ENCODE assay signal across 18 cellular contexts in the genomic region with DNA sequence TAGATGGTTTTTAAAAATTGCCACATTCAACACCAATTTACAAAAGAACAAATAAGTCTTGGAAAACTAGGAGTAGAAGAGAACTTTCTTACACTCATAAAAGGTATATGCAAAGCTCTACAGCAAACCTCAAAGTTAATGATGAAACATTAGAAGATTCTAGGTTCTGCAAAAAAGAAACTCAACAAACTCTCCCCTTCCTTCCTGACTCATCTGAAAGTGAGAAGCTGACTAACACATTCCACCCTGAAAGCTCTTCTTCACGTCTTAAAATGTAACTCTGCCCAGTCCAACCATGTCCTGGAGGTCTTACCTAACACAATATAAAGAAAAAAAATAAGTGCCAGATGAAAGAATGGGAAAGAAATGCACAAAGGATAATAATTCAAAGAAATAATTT.
DNase-seq lines count a peak whose midpoint lies in the region; ATAC-seq and TF ChIP-seq lines count a peak whose summit lies in the region.
"Had no signal": no experiment of that assay in that cellular context is flagged by ENCODE, and none has a peak within 500 bp of the region (broad histone marks: within the 10 kb centered on the region; RNA-seq: fewer than 3 reads in every experiment).

No MANE protein-coding gene starts in this region.

- no peak for TF ChIP-seq POLR2A in esophagus muscularis mucosa (IDR thresholded peaks at IDR 0.05; ENCODE audit: low read depth)

- H3K4me1 ChIP-seq in esophagus muscularis mucosa (no peaks in the 10 kb centered on the region), SK-N-SH (ENCODE audit: control insufficient read depth in 1 of 2, insufficient read depth in 2 of 2, low read depth in 1 of 2, low read length in 1 of 2) (no peaks in the 10 kb centered on the region)
- H3K4me1 ChIP-seq: heart right ventricle, parathyroid adenoma, suprapubic skin had no signal

- POLR2A ChIA-PET in GM10248 (lab: Yijun Ruan, JAX): no interaction called here
- POLR2A ChIA-PET in SK-N-SH (lab: Yijun Ruan, JAX): no interaction called here

- no peak overlapping the region for H3K4me3 ChIP-seq in astrocyte of the spinal cord (ENCODE audit: low read depth, low read length)
- no peak overlapping the region for H3K4me3 ChIP-seq in esophagus muscularis mucosa
- H3K4me3 ChIP-seq in SK-N-SH (ENCODE audit: low read depth in 2 of 2, low read length in 1 of 2): no peak overlapping the region
- H3K4me3 ChIP-seq: heart right ventricle, SK-N-MC, suprapubic skin had no signal

- TF ChIP-seq CTCF in GM10248 (IDR thresholded peaks at IDR 0.05; ENCODE audit: control extremely low read depth, extremely low read depth, low read depth, missing control alignments) (no peak), astrocyte of the spinal cord (IDR thresholded peaks at IDR 0.05; ENCODE audit: low read depth, low read length) (no peak), esophagus muscularis mucosa (IDR thresholded peaks at IDR 0.05) (no peak), SK-N-SH (IDR thresholded peaks at IDR 0.05) (no peak)

- H3K4me2 ChIP-seq in SK-N-SH: no peak overlapping the region

- H3F3A ChIP-seq in SK-N-SH (replicated peaks; ENCODE audit: insufficient read depth): no peaks in the 10 kb centered on the region

- no peaks in the 10 kb centered on the region for H3K9me3 ChIP-seq in esophagus muscularis mucosa
- no peaks in the 10 kb centered on the region for H3K9me3 ChIP-seq in SK-N-SH
- H3K9me3 ChIP-seq: suprapubic skin had no signal

- no peaks in the 10 kb centered on the region for H3K36me3 ChIP-seq in esophagus muscularis mucosa
- H3K36me3 ChIP-seq in SK-N-SH (replicated peaks in 1 of 2; ENCODE audit: control insufficient read depth in 1 of 2, insufficient read depth in 2 of 2, low read length in 1 of 2): no peaks in the 10 kb centered on the region
- H3K36me3 ChIP-seq: heart right ventricle, suprapubic skin had no signal

- no peak overlapping the region for H3K9ac ChIP-seq in SK-N-SH
- H3K9ac ChIP-seq: parathyroid adenoma had no signal

- peak; percentile 70 for ATAC-seq in GM19463 (IDR thresholded peaks at IDR 0.05; ENCODE audit: unreplicated experiment)
- ATAC-seq in HG03442 (IDR thresholded peaks at IDR 0.05; ENCODE audit: unreplicated experiment): peak; percentile 77
- ATAC-seq in GM21528 (IDR thresholded peaks at IDR 0.05; ENCODE audit: low FRiP score, unreplicated experiment): no peak
- ATAC-seq: heart right ventricle had no signal

- H3K27ac ChIP-seq in esophagus muscularis mucosa (replicated peaks in 1 of 4): no peak overlapping the region
- H3K27ac ChIP-seq in SK-N-SH (ENCODE audit: low read depth in 2 of 2, low read length in 1 of 2): no peak overlapping the region
- H3K27ac ChIP-seq: heart right ventricle, parathyroid adenoma, SK-N-MC, suprapubic skin had no signal

- intact Hi-C loops in esophagus muscularis mucosa (cut with DNase I): no loop called here

- 34% methylated on average over 1 of the region's 1 CpG for WGBS in esophagus muscularis mucosa
- 0% methylated on average over 1 of the region's 1 CpG for WGBS in SK-N-SH (ENCODE audit: low lambda C conversion rate)

- H3K9me2 ChIP-seq in SK-N-SH: no peaks in the 10 kb centered on the region

- H2AFZ ChIP-seq in SK-N-SH (ENCODE audit: low read depth): no peak overlapping the region
- H2AFZ ChIP-seq: parathyroid adenoma had no signal

- in situ Hi-C loops in astrocyte of the spinal cord (cut with HindIII; ENCODE audit: low sequenced_read_pairs): no loop called here

- H4K20me1 ChIP-seq in SK-N-SH (ENCODE audit: insufficient read depth): no peaks in the 10 kb centered on the region

- TF ChIP-seq EP300 in esophagus muscularis mucosa (IDR thresholded peaks at IDR 0.05): no peak
- no peak for TF ChIP-seq EP300 in SK-N-SH (IDR thresholded peaks at IDR 0.05; ENCODE audit: borderline replicate concordance in 1 of 2, low read depth in 1 of 2, low read length in 1 of 2)

- no peak for TF ChIP-seq RAD21 in SK-N-SH (IDR thresholded peaks at IDR 0.05; ENCODE audit: low read length)

- CTCF ChIA-PET in GM10248 (lab: Yijun Ruan, JAX): interaction anchor here (1.1 to 1.3 kb wide), 2 partner anchors 9 to 304 kb away, joined by 3 to 5 read pairs; no protein-coding TSS in a partner anchor
- CTCF ChIA-PET in SK-N-SH (lab: Yijun Ruan, JAX): interaction anchor here (0.5 to 0.9 kb wide), 2 partner anchors 10 to 46 kb away, joined by 3 to 5 read pairs; no protein-coding TSS in a partner anchor

- no peaks in the 10 kb centered on the region for H3K27me3 ChIP-seq in esophagus muscularis mucosa
- no peaks in the 10 kb centered on the region for H3K27me3 ChIP-seq in SK-N-SH (ENCODE audit: insufficient read depth)
- H3K27me3 ChIP-seq: suprapubic skin had no signal

- H3K79me2 ChIP-seq in SK-N-SH (ENCODE audit: insufficient read depth): no peaks in the 10 kb centered on the region
- H3K79me2 ChIP-seq: parathyroid adenoma had no signal

- peak; percentile 20 for DNase-seq in GM10248 (ENCODE audit: extremely low spot score)
- peak; percentile 12 for DNase-seq in astrocyte of the spinal cord (ENCODE audit: low read depth, low spot score)
- DNase-seq in esophagus muscularis mucosa (ENCODE audit: extremely low spot score): no peak
- DNase-seq in SK-N-SH: no peak
- DNase-seq in activated CD4-positive, alpha-beta T cell treated with anti-CD3 and anti-CD28 coated beads for 48 hours: no peak
- DNase-seq: activated CD4-positive, CD25-positive, alpha-beta regulatory T cell treated with anti-CD3 and anti-CD28 coated beads, Interleukin-2, amount 50 U/mL, for 72 hours; C1 segment of cervical spinal cord; effector CD8-positive, alpha-beta T cell; heart right ventricle; NCI-H1436 treated with DMSO at 0.1 percent for 48 hours; NCI-H82; stimulated activated CD4-positive, alpha-beta T cell treated with anti-CD3 and anti-CD28 coated beads, Interleukin-4, amount 100 ng/mL, for 1 hour had no signal

TF ChIP-seq in SK-N-SH, 30 proteins besides CTCF, POLR2A, EP300 and RAD21:
- no peak for TF ChIP-seq RFX5 (IDR thresholded peaks at IDR 0.05; ENCODE audit: low read length)
- no peak for TF ChIP-seq RCOR1 (IDR thresholded peaks at IDR 0.05; ENCODE audit: low read length)
- no peak for TF ChIP-seq GATA2 (CRISPR knock-in tag; IDR thresholded peaks at IDR 0.05)
- TF ChIP-seq ELF1 (IDR thresholded peaks at IDR 0.05): no peak
- no peak for TF ChIP-seq MEF2A (IDR thresholded peaks at IDR 0.05; ENCODE audit: borderline replicate concordance, low read depth)
- no peak for TF ChIP-seq TEAD4 (IDR thresholded peaks at IDR 0.05; ENCODE audit: borderline replicate concordance, insufficient read depth)
- no peak for TF ChIP-seq MXI1 (IDR thresholded peaks at IDR 0.05; ENCODE audit: low read depth, low read length)
- no peak for TF ChIP-seq GABPA (IDR thresholded peaks at IDR 0.05; ENCODE audit: low read depth)
- no peak for TF ChIP-seq EZH2phosphoT487 (IDR thresholded peaks at IDR 0.05; ENCODE audit: borderline replicate concordance, low read depth)
- no peak for TF ChIP-seq SIN3A (IDR thresholded peaks at IDR 0.05; ENCODE audit: borderline replicate concordance, low read depth, low read length)

Comparison
In these comparisons a context has a peak if more than half of its experiments do, and no peak if none do; other contexts are left out.
1. DNase-seq: peak in GM10248 (single experiment) and astrocyte of the spinal cord (single experiment); none in esophagus muscularis mucosa (single experiment), SK-N-SH (single experiment) and activated CD4-positive, alpha-beta T cell treated with anti-CD3 and anti-CD28 coated beads for 48 hours (single experiment).